ENCODE assay signal across 18 cellular contexts in the genomic region with DNA sequence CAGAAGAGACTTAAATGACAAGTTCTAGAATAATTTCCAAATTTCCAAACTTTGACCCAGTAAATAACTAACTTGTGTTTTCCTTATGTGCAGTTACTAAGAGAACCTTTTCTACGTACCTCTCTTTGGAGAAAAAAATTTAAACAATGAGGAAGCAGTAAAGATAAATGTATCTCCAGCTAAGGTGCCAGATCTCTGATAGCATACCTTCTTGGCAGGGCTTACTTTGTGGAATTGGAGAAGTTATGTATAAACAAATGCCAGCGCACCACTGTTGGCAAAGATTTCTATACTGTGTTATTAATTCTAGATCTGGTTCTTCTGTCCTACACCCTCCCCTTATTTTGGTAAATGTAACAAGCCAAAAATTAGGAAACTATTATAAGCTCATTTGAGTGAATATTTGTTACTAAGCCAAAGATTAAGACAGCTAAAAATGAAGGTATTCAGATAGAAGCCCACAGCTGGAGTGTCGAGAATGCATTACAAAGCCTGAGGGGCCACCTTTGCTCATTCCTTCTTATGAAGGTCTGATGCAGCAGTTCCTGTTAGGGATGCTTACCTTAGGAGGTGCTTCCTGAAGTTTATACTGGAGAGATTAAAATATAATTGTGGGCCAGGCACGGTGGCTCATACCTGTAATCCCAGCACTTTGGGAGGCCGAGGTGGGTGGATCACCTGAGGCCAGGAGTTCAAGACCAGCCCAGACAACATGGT.
DNase-seq lines count a peak whose midpoint lies in the region; ATAC-seq, FAIRE-seq and TF ChIP-seq lines count a peak whose summit lies in the region.
"Had no signal": no experiment of that assay in that cellular context is flagged by ENCODE, and none has a peak within 500 bp of the region (broad histone marks: within the 10 kb centered on the region; RNA-seq: fewer than 3 reads in every experiment).

No MANE protein-coding gene starts in this region.

- no peaks in the 10 kb centered on the region for H3K9me3 Mint-ChIP-seq in activated CD8-positive, alpha-beta T cell treated with anti-CD3 and anti-CD28 coated beads, Interleukin-2, amount 10 ng/mL, durations not matched to agents 7 days and 5 days (ENCODE audit: insufficient read depth)

- intact Hi-C loops in body of pancreas (cut with DNase I) (no loop called here), cardiac septum (cut with DNase I) (no loop called here)

- H3K9me3 ChIP-seq in A549 (no peaks in the 10 kb centered on the region), body of pancreas (no peaks in the 10 kb centered on the region), MM.1S (replicated peaks; ENCODE audit: insufficient read depth, low read length) (no peaks in the 10 kb centered on the region)

- no peak overlapping the region for H3K27ac Mint-ChIP-seq in activated CD8-positive, alpha-beta T cell treated with anti-CD3 and anti-CD28 coated beads, Interleukin-2, amount 10 ng/mL, durations not matched to agents 7 days and 5 days
- H3K27ac Mint-ChIP-seq: CD8-positive, alpha-beta memory T cell had no signal

- H3K4me3 ChIP-seq in A549 = no peak overlapping the region
- H3K4me3 ChIP-seq in LNCaP clone FGC (ENCODE audit: low read depth, low read length) = no peak overlapping the region
- H3K4me3 ChIP-seq in body of pancreas = no peak overlapping the region
- no peak overlapping the region for H3K4me3 ChIP-seq in mesendoderm (ENCODE audit: low read length)
- no peak overlapping the region for H3K4me3 ChIP-seq in MM.1S (ENCODE audit: low read length)
- H3K4me3 ChIP-seq: BLaER1, SK-N-MC had no signal

- H2BK120ac ChIP-seq in mesendoderm (ENCODE audit: low read depth, low read length) = no peak overlapping the region

- H3K9ac ChIP-seq in mesendoderm (ENCODE audit: low read length) (no peak overlapping the region), MM.1S (ENCODE audit: low read length) (no peak overlapping the region)
- H3K9ac ChIP-seq: BLaER1 had no signal

- H3K36me3 ChIP-seq in body of pancreas (replicated peaks in 1 of 2; ENCODE audit: insufficient read depth in 1 of 2, low read depth in 2 of 2) (no peaks in the 10 kb centered on the region), mesendoderm (ENCODE audit: control insufficient read depth, insufficient read depth, low read length) (no peaks in the 10 kb centered on the region), MM.1S (replicated peaks; ENCODE audit: insufficient read depth, low read length) (no peaks in the 10 kb centered on the region)

- H3K56ac ChIP-seq in mesendoderm (ENCODE audit: low read length) = no peak overlapping the region

- H4K5ac ChIP-seq in mesendoderm (ENCODE audit: low read length) = no peak overlapping the region

- POLR2A ChIA-PET in A549 (lab: Yijun Ruan, JAX) = no interaction called here
- POLR2A ChIA-PET in activated CD8-positive, alpha-beta T cell treated with anti-CD3 and anti-CD28 coated beads, Interleukin-2, amount 10 ng/mL, durations not matched to agents 7 days and 5 days (lab: Charles Lee) = no interaction called here

- peak overlapping the region; percentile 14; the same call in 1 of the 3 replicates for H3K4me2 ChIP-seq in A549
- H3K4me2 ChIP-seq in mesendoderm (ENCODE audit: low read length) = no peak overlapping the region
- H3K4me2 ChIP-seq in MM.1S (ENCODE audit: low read depth, low read length) = no peak overlapping the region
- H3K4me2 ChIP-seq: BLaER1 had no signal

- TF ChIP-seq POLR2A in A549 (IDR thresholded peaks at IDR 0.05; ENCODE audit: low read length) (no peak), body of pancreas (IDR thresholded peaks at IDR 0.05) (no peak)

- CTCF ChIA-PET in A549 (lab: Yijun Ruan, JAX) = no interaction called here
- CTCF ChIA-PET in activated CD8-positive, alpha-beta T cell treated with anti-CD3 and anti-CD28 coated beads, Interleukin-2, amount 10 ng/mL, durations not matched to agents 7 days and 5 days (lab: Charles Lee) = no interaction called here

- TF ChIP-seq RAD21 in A549 (conservative IDR thresholded peaks at IDR 0.05 in 1 of 2, IDR thresholded peaks at IDR 0.05 in 1 of 2) = no peak

- peaks cover 4% of the 10 kb centered on the region for H3K36me3 Mint-ChIP-seq in activated CD8-positive, alpha-beta T cell treated with anti-CD3 and anti-CD28 coated beads, Interleukin-2, amount 10 ng/mL, durations not matched to agents 7 days and 5 days (ENCODE audit: low read depth)

- TF ChIP-seq CTCF in A549 (IDR thresholded peaks at IDR 0.05) (no peak), LNCaP clone FGC (IDR thresholded peaks at IDR 0.05; ENCODE audit: control insufficient read depth, extremely low read depth, insufficient read depth) (no peak), body of pancreas (IDR thresholded peaks at IDR 0.05) (no peak), MM.1S (IDR thresholded peaks at IDR 0.05; ENCODE audit: low read length) (no peak)

- H3K4ac ChIP-seq in mesendoderm (ENCODE audit: low read depth, low read length) = peak overlapping the region; percentile 7

- H3K4me1 ChIP-seq in A549 (no peaks in the 10 kb centered on the region), body of pancreas (no peaks in the 10 kb centered on the region), mesendoderm (ENCODE audit: control insufficient read depth, low read depth, low read length) (peaks cover 4% of the 10 kb centered on the region), MM.1S (ENCODE audit: low read length) (no peaks in the 10 kb centered on the region)

- no peak overlapping the region for H4K8ac ChIP-seq in mesendoderm (ENCODE audit: low read depth, low read length)

- no peak overlapping the region for H2AFZ ChIP-seq in MM.1S (ENCODE audit: low read length)

- TF ChIP-seq EP300 in A549 (IDR thresholded peaks at IDR 0.05) = no peak

- no peaks in the 10 kb centered on the region for H4K20me1 ChIP-seq in MM.1S (ENCODE audit: insufficient read depth, low read length)
- H4K20me1 ChIP-seq: BLaER1 had no signal

- H2AK5ac ChIP-seq in mesendoderm (ENCODE audit: low read length) = no peak overlapping the region

- no peaks in the 10 kb centered on the region for H3F3A ChIP-seq in MM.1S (ENCODE audit: insufficient read depth, low read length)

- no peak for FAIRE-seq in A549 (lab: Jason Lieb, UNC)

- H3K27me3 Mint-ChIP-seq in activated CD8-positive, alpha-beta T cell treated with anti-CD3 and anti-CD28 coated beads, Interleukin-2, amount 10 ng/mL, durations not matched to agents 7 days and 5 days (ENCODE audit: low read depth) = no peaks in the 10 kb centered on the region

- H3K9me2 ChIP-seq in MM.1S (replicated peaks; ENCODE audit: insufficient read depth, low read length) = no peaks in the 10 kb centered on the region

- H2BK5ac ChIP-seq in mesendoderm (ENCODE audit: low read length) = no peak overlapping the region

- WGBS in A549 (ENCODE audit: missing lambda C conversion rate) = 59% methylated on average over 5 of the region's 5 CpGs
- 49 to 60% methylated on average over 5 of the region's 5 CpGs for WGBS in body of pancreas, 2 donors
- WGBS in mesendoderm (ENCODE audit: extremely low coverage, insufficient coverage, low lambda C conversion rate) = no CpG with 5 or more reads among the region's 5 CpGs

- H3K4me1 Mint-ChIP-seq in activated CD8-positive, alpha-beta T cell treated with anti-CD3 and anti-CD28 coated beads, Interleukin-2, amount 10 ng/mL, durations not matched to agents 7 days and 5 days (ENCODE audit: low read depth) = no peaks in the 10 kb centered on the region
- H3K4me1 Mint-ChIP-seq: CD8-positive, alpha-beta memory T cell had no signal

- H3K79me1 ChIP-seq in mesendoderm (ENCODE audit: low read length) = no peaks in the 10 kb centered on the region

- no peak overlapping the region for H3K27ac ChIP-seq in A549
- peak overlapping the region in 3 of 4 donors; percentile 44 to 52 (median 44) for H3K27ac ChIP-seq in body of pancreas
- no peak overlapping the region for H3K27ac ChIP-seq in mesendoderm (ENCODE audit: low read depth, low read length)
- no peak overlapping the region for H3K27ac ChIP-seq in MM.1S (ENCODE audit: low read length)
- H3K27ac ChIP-seq: BLaER1, SK-N-MC had no signal

- no peak overlapping the region for H2BK15ac ChIP-seq in mesendoderm (replicated peaks; ENCODE audit: low read depth)

- no peak overlapping the region for H3K23ac ChIP-seq in mesendoderm (ENCODE audit: low read length)

- H3K79me2 ChIP-seq in mesendoderm (ENCODE audit: control insufficient read depth, insufficient read depth, low read length) (no peaks in the 10 kb centered on the region), MM.1S (ENCODE audit: low read length) (no peaks in the 10 kb centered on the region)

- H3K4me3 Mint-ChIP-seq in activated CD8-positive, alpha-beta T cell treated with anti-CD3 and anti-CD28 coated beads, Interleukin-2, amount 10 ng/mL, durations not matched to agents 7 days and 5 days = no peak overlapping the region
- H3K4me3 Mint-ChIP-seq: CD8-positive, alpha-beta memory T cell; H9 had no signal

- H3K18ac ChIP-seq in mesendoderm (ENCODE audit: low read length) = no peak overlapping the region

- DNase-seq in A549 (ENCODE audit: low read depth in 1 of 2, low spot score in 1 of 2) (peak in 1 of 2 experiments; percentile 14), LNCaP clone FGC (ENCODE audit: low read depth) (peak; percentile 76), body of pancreas (peak in 2 of 4 donors; percentile 8 to 24), mesendoderm (peak; percentile 55), cardiac septum (ENCODE audit: low spot score) (no peak), MM.1S (no peak), SKM-1 (lab: John Stamatoyannopoulos, UW; ENCODE audit: unreplicated experiment) (no peak)
- DNase-seq in activated CD8-positive, alpha-beta T cell treated with anti-CD3 and anti-CD28 coated beads, Interleukin-2, amount 10 ng/mL, durations not matched to agents 7 days and 5 days = no peak
- DNase-seq: CD8-positive, alpha-beta memory T cell; DMS53; H9; IMR-90; Karpas-422; NCI-H1105; NCI-H1694; NCI-H69 had no signal

- H3K27me3 ChIP-seq in body of pancreas = no peaks in the 10 kb centered on the region
- H3K27me3 ChIP-seq in mesendoderm (ENCODE audit: insufficient read depth, low read length, poor library complexity) = no peaks in the 10 kb centered on the region
- H3K27me3 ChIP-seq in MM.1S (replicated peaks; ENCODE audit: insufficient read depth, low read length) = no peaks in the 10 kb centered on the region
- H3K27me3 ChIP-seq: BLaER1 had no signal

- ATAC-seq in A549 (no peak), body of pancreas (peak; percentile 77)
- no peak for ATAC-seq in activated CD8-positive, alpha-beta T cell treated with anti-CD3 and anti-CD28 coated beads, Interleukin-2, amount 10 ng/mL, durations not matched to agents 7 days and 5 days

TF ChIP-seq in A549, 52 proteins besides CTCF, POLR2A, EP300 and RAD21:
- no peak for TF ChIP-seq POLR2AphosphoS2 (conservative IDR thresholded peaks at IDR 0.05; ENCODE audit: low read length)

Comparison
In these comparisons a context has a peak if more than half of its experiments do, and no peak if none do; other contexts are left out.
1. DNase-seq: peak in LNCaP clone FGC (single experiment) and mesendoderm (single experiment); none in cardiac septum (single experiment), activated CD8-positive, alpha-beta T cell treated with anti-CD3 and anti-CD28 coated beads, Interleukin-2, amount 10 ng/mL, durations not matched to agents 7 days and 5 days (single experiment), MM.1S (single experiment) and SKM-1 (single experiment).
2. H3K27ac ChIP-seq: peak in body of pancreas (3 of 4); none in A549 (0 of 2), mesendoderm (single experiment) and MM.1S (single experiment).